Comparison of ENCODE assay signal across 25 cellular contexts in the genomic region with DNA sequence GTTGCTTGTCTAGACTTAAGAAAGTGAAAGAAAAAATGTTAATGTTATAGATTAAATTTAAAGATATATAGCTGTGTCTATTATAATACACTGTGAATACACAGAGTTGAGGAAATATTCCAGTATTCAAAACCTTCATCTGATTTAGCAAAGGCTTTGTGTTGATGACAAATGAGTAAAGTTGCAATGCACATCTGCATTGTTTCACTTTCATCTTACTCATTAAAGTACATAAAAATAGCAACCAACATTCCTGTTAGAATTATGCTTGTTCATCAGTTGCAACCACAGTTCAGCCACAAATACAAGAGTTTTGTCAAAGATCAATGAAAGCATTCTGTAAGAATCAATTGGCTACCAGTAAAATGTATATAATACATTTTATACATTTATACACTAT.
A peak's percentile ranks its signal among the peaks of the same experiment; 100 is the strongest.
DNase-seq lines count a peak whose midpoint lies in the region; ATAC-seq and TF ChIP-seq lines count a peak whose summit lies in the region.
"Had no signal": no experiment of that assay in that cellular context is flagged by ENCODE, and none has a peak within 500 bp of the region (broad histone marks: within the 10 kb centered on the region; RNA-seq: fewer than 3 reads in every experiment).

No MANE protein-coding gene starts in this region.

- ATAC-seq in GM18870 (IDR thresholded peaks at IDR 0.05; ENCODE audit: unreplicated experiment) = peak; percentile 48
- ATAC-seq in HG03565 (IDR thresholded peaks at IDR 0.05; ENCODE audit: unreplicated experiment) = peak; percentile 39
- ATAC-seq: A549, Right ventricle myocardium inferior, SK-N-SH treated with all-trans-retinoic acid at 6 μM for 48 hours, T-helper 17 cell had no signal

- peak; percentile 8 for DNase-seq in choroid plexus epithelial cell (ENCODE audit: low read depth)
- no peak for DNase-seq in sigmoid colon
- DNase-seq in activated CD8-positive, alpha-beta memory T cell treated with anti-CD3 and anti-CD28 coated beads, Interleukin-2, amount 50 U/mL, for 48 hours = no peak
- no peak for DNase-seq in HT-29 (ENCODE audit: low spot score)
- DNase-seq in NAMALWA (ENCODE audit: low spot score) = no peak
- DNase-seq: DMS153, DND-41, GOT3, KBM-7, NCI-H1092, NCI-H1417 treated with DMSO at 0.1 percent for 48 hours, NCI-H1694 treated with DMSO at 0.1 percent for 48 hours, NCI-H2081, NCI-H226, NCI-H510A, NCI-H748 treated with DMSO at 0.1 percent for 48 hours, PC-9, SJCRH30, T-helper 17 cell had no signal

- H3K27ac ChIP-seq in sigmoid colon = no peak overlapping the region
- H3K27ac ChIP-seq: A549, PC-9, SJCRH30 had no signal

- intact Hi-C loops in sigmoid colon (cut with DNase I) = no loop called here

- TF ChIP-seq CTCF in choroid plexus epithelial cell (conservative IDR thresholded peaks at IDR 0.05; ENCODE audit: low read depth, low read length) (no peak), sigmoid colon (IDR thresholded peaks at IDR 0.05) (no peak)

- no peaks in the 10 kb centered on the region for H3K27me3 ChIP-seq in sigmoid colon
- H3K27me3 ChIP-seq: SJCRH30 had no signal

- TF ChIP-seq EP300 in sigmoid colon (IDR thresholded peaks at IDR 0.05) = no peak

- H3K36me3 ChIP-seq in sigmoid colon = no peaks in the 10 kb centered on the region
- H3K36me3 ChIP-seq: HAP-1, SJCRH30 had no signal

- H3K4me1 ChIP-seq in sigmoid colon = peaks cover 0 to 6% (median 0%) of the 10 kb centered on the region in 4 donors
- H3K4me1 ChIP-seq: A549, HAP-1 had no signal

- no peaks in the 10 kb centered on the region for H3K9me3 ChIP-seq in sigmoid colon
- H3K9me3 ChIP-seq: A549, HAP-1, SJCRH30 had no signal

- TF ChIP-seq POLR2A in sigmoid colon (IDR thresholded peaks at IDR 0.05) = no peak

- H3K4me3 ChIP-seq in choroid plexus epithelial cell (ENCODE audit: low read depth, low read length) (no peak overlapping the region), sigmoid colon (no peak overlapping the region)
- H3K4me3 ChIP-seq: A549, HAP-1, PC-9, SJCRH30 had no signal
